Comparison of ENCODE assay signal across 24 cellular contexts in genomic region chr2:200050921-200051620, GRCh38.
DNase-seq lines count a peak whose midpoint lies in the region; ATAC-seq and TF ChIP-seq lines count a peak whose summit lies in the region.
"Had no signal": no experiment of that assay in that cellular context is flagged by ENCODE, and none has a peak within 500 bp of the region (broad histone marks: within the 10 kb centered on the region; RNA-seq: fewer than 3 reads in every experiment).

No MANE protein-coding gene starts in this region.

- DNase-seq in DMS 273 (lab: John Stamatoyannopoulos, UW; ENCODE audit: unreplicated experiment) (peak; percentile 13), DMS 273 treated with DMSO at 0.1 percent for 48 hours (lab: John Stamatoyannopoulos, UW) (no peak), colonic mucosa (peak; percentile 48), mucosa of gallbladder (ENCODE audit: low spot score) (peak; percentile 52), type B pancreatic cell (ENCODE audit: extremely low spot score, unreplicated experiment) (no peak), upper lobe of left lung (no peak), trophoblast cell (no peak)
- DNase-seq: activated CD4-positive, alpha-beta T cell treated with anti-CD3 and anti-CD28 coated beads for 1 hour; activated CD8-positive, alpha-beta memory T cell treated with anti-CD3 and anti-CD28 coated beads for 24 hours; activated naive CD4-positive, alpha-beta T cell treated with anti-CD3 and anti-CD28 coated beads, Interleukin-2, amount 10 ng/mL, durations not matched to agents 7 days and 5 days; activated T-cell treated with anti-CD3 and anti-CD28 coated beads, Interleukin-2, amount 50 U/mL, for 48 hours; erythroblast; GDM1; islet precursor cell; NCI-H1048; NCI-H526; psoas muscle; stimulated activated CD4-positive, alpha-beta T cell treated with anti-CD3 and anti-CD28 coated beads, Interleukin-12 subunit alpha, Interleukin-12 subunit beta, amount 100 ng/mL, for 4 hours; SW 1271 had no signal

- no peak overlapping the region for H3K4me2 ChIP-seq in trophoblast cell (ENCODE audit: low read length)

- H3K27ac Mint-ChIP-seq in type B pancreatic cell = no peak overlapping the region
- H3K27ac Mint-ChIP-seq: activated naive CD4-positive, alpha-beta T cell treated with anti-CD3 and anti-CD28 coated beads, Interleukin-2, amount 10 ng/mL, durations not matched to agents 7 days and 5 days; B cell; natural killer cell treated with Interleukin-12 subunit alpha and Interleukin-12 subunit beta and Interleukin-15 and Interleukin-18, amount 100 ng/mL, for 72 hours had no signal

- intact Hi-C loops in colonic mucosa (cut with DNase I) = no loop called here

- H3K4me1 ChIP-seq in colonic mucosa = peaks cover 6% of the 10 kb centered on the region
- H3K4me1 ChIP-seq in upper lobe of left lung = no peaks in the 10 kb centered on the region
- H3K4me1 ChIP-seq in trophoblast cell (ENCODE audit: control insufficient read depth in 1 of 2, insufficient read depth in 2 of 2, low read length in 2 of 2) = peaks cover 0 to 4% of the 10 kb centered on the region in 2 experiments
- H3K4me1 ChIP-seq: psoas muscle had no signal

- H3K4me3 Mint-ChIP-seq in type B pancreatic cell = peak overlapping the region; percentile 40
- H3K4me3 Mint-ChIP-seq: activated naive CD4-positive, alpha-beta T cell treated with anti-CD3 and anti-CD28 coated beads, Interleukin-2, amount 10 ng/mL, durations not matched to agents 7 days and 5 days; B cell; central memory CD8-positive, alpha-beta T cell; natural killer cell treated with Interleukin-12 subunit alpha and Interleukin-12 subunit beta and Interleukin-15 and Interleukin-18, amount 100 ng/mL, for 72 hours had no signal

- H3K18ac ChIP-seq in trophoblast cell (ENCODE audit: low read length) = no peak overlapping the region

- H3K27me3 Mint-ChIP-seq in type B pancreatic cell = no peaks in the 10 kb centered on the region

- H3K4me3 ChIP-seq in colonic mucosa = no peak overlapping the region
- H3K4me3 ChIP-seq in upper lobe of left lung = no peak overlapping the region
- no peak overlapping the region for H3K4me3 ChIP-seq in trophoblast cell (ENCODE audit: low read depth, low read length)
- H3K4me3 ChIP-seq: psoas muscle had no signal

- H2AFZ ChIP-seq in trophoblast cell (ENCODE audit: insufficient read depth, low read length, poor library complexity) = no peak overlapping the region

- H3K27me3 ChIP-seq in colonic mucosa (no peaks in the 10 kb centered on the region), upper lobe of left lung (no peaks in the 10 kb centered on the region), trophoblast cell (ENCODE audit: insufficient read depth, low read length) (no peaks in the 10 kb centered on the region)

- H3K9me3 ChIP-seq in colonic mucosa = no peaks in the 10 kb centered on the region
- no peaks in the 10 kb centered on the region for H3K9me3 ChIP-seq in upper lobe of left lung
- peaks cover 4% of the 10 kb centered on the region for H3K9me3 ChIP-seq in trophoblast cell (ENCODE audit: insufficient read depth, low read depth, low read length)
- H3K9me3 ChIP-seq: psoas muscle had no signal

- no peak for TF ChIP-seq POLR2A in upper lobe of left lung (IDR thresholded peaks at IDR 0.05)

- no peak overlapping the region for H3K9ac ChIP-seq in colonic mucosa (ENCODE audit: low read depth in 2 of 2, low read length in 2 of 2)
- no peak overlapping the region for H3K9ac ChIP-seq in trophoblast cell (ENCODE audit: low read length)

- H3K14ac ChIP-seq in trophoblast cell (ENCODE audit: low read length) = no peak overlapping the region

- no peak overlapping the region for H4K91ac ChIP-seq in trophoblast cell (ENCODE audit: low read depth, low read length)

- no peaks in the 10 kb centered on the region for H3K79me2 ChIP-seq in trophoblast cell (ENCODE audit: control insufficient read depth, insufficient read depth, low read length, poor library complexity)

- no peak overlapping the region for H2BK5ac ChIP-seq in trophoblast cell (ENCODE audit: low read depth, low read length, poor library complexity)

- no peak for TF ChIP-seq EP300 in upper lobe of left lung (IDR thresholded peaks at IDR 0.05)

- no peak overlapping the region for H3K4ac ChIP-seq in trophoblast cell (ENCODE audit: low read depth, low read length)

- H4K12ac ChIP-seq in trophoblast cell (ENCODE audit: low read depth, low read length) = no peak overlapping the region

- no peak overlapping the region for H2BK120ac ChIP-seq in trophoblast cell (ENCODE audit: insufficient read depth, low read length, poor library complexity)

- H4K8ac ChIP-seq in trophoblast cell (ENCODE audit: low read depth, low read length) = no peak overlapping the region

- no peak overlapping the region for H2AK5ac ChIP-seq in trophoblast cell (ENCODE audit: low read length)

- no peak for ATAC-seq in upper lobe of left lung (ENCODE audit: low FRiP score in 2 of 2)
- no peak for ATAC-seq in GM21825 (IDR thresholded peaks at IDR 0.05; ENCODE audit: unreplicated experiment)
- ATAC-seq: natural killer cell treated with Interleukin-12 subunit alpha and Interleukin-12 subunit beta and Interleukin-15 and Interleukin-18, amount 100 ng/mL, for 72 hours; psoas muscle had no signal

- TF ChIP-seq CTCF in colonic mucosa (IDR thresholded peaks at IDR 0.05) = no peak
- TF ChIP-seq CTCF in type B pancreatic cell (conservative IDR thresholded peaks at IDR 0.05) = no peak
- TF ChIP-seq CTCF in upper lobe of left lung (IDR thresholded peaks at IDR 0.05) = no peak

- WGBS in upper lobe of left lung, 2 donors = 58 to 63% methylated on average over 5 of the region's 5 CpGs
- WGBS in trophoblast cell (ENCODE audit: extremely low coverage, insufficient coverage, insufficient read length) = no CpG with 5 or more reads among the region's 5 CpGs

- H3K36me3 Mint-ChIP-seq in type B pancreatic cell = no peaks in the 10 kb centered on the region
- H3K36me3 Mint-ChIP-seq: activated naive CD4-positive, alpha-beta T cell treated with anti-CD3 and anti-CD28 coated beads, Interleukin-2, amount 10 ng/mL, durations not matched to agents 7 days and 5 days had no signal

- H3K9me3 Mint-ChIP-seq in type B pancreatic cell = no peaks in the 10 kb centered on the region

- no peaks in the 10 kb centered on the region for H3K36me3 ChIP-seq in colonic mucosa
- no peaks in the 10 kb centered on the region for H3K36me3 ChIP-seq in upper lobe of left lung
- no peaks in the 10 kb centered on the region for H3K36me3 ChIP-seq in trophoblast cell (ENCODE audit: control insufficient read depth in 1 of 2, insufficient read depth in 2 of 2, low read length in 2 of 2)

- H3K4me1 Mint-ChIP-seq in type B pancreatic cell (ENCODE audit: unreplicated experiment) = peaks cover 6% of the 10 kb centered on the region
- H3K4me1 Mint-ChIP-seq: activated naive CD4-positive, alpha-beta T cell treated with anti-CD3 and anti-CD28 coated beads, Interleukin-2, amount 10 ng/mL, durations not matched to agents 7 days and 5 days; B cell; central memory CD8-positive, alpha-beta T cell had no signal

- H2BK12ac ChIP-seq in trophoblast cell (ENCODE audit: low read length) = no peak overlapping the region

- peaks cover 3% of the 10 kb centered on the region for H3K79me1 ChIP-seq in trophoblast cell (ENCODE audit: low read length)

- H3K23ac ChIP-seq in trophoblast cell (ENCODE audit: low read length) = no peak overlapping the region

- H3K27ac ChIP-seq in colonic mucosa (no peak overlapping the region), upper lobe of left lung (no peak overlapping the region), trophoblast cell (ENCODE audit: low read depth, low read length) (no peak overlapping the region)
- H3K27ac ChIP-seq: 22Rv1, psoas muscle had no signal

Comparison
In these comparisons a context has a peak if more than half of its experiments do, and no peak if none do; other contexts are left out.
1. DNase-seq: peak in DMS 273 (single experiment), colonic mucosa (single experiment) and mucosa of gallbladder (single experiment); none in DMS 273 treated with DMSO at 0.1 percent for 48 hours (single experiment), type B pancreatic cell (single experiment), upper lobe of left lung (0 of 2) and trophoblast cell (0 of 2).